8 cellular contexts compared by ENCODE assay signal in genomic region chr17:10156579-10157488, GRCh38. TPM values are rescaled to one million over a fixed set of nuclear protein-coding genes. Genes with fewer than 3 reads are reported as not detected.
DNase-seq lines count a peak whose midpoint lies in the region; ATAC-seq and TF ChIP-seq lines count a peak whose summit lies in the region.

No MANE protein-coding gene starts in this region.

- no peak overlapping the region for H3K4me2 ChIP-seq in H9 (ENCODE audit: insufficient read depth, insufficient read length, low read length)

- H3K79me2 ChIP-seq in H9 (ENCODE audit: insufficient read depth, low read length) = no peaks in the 10 kb centered on the region

- H2AFZ ChIP-seq in H9 (ENCODE audit: low read length) = no peak overlapping the region

- no peaks in the 10 kb centered on the region for H3K23me2 ChIP-seq in H9 (ENCODE audit: insufficient read length, low read depth, low read length, poor library complexity, severe bottlenecking)

- no peaks in the 10 kb centered on the region for H3K9me3 ChIP-seq in H9 (ENCODE audit: control insufficient read depth, low read depth, low read length)
- no peaks in the 10 kb centered on the region for H3K9me3 ChIP-seq in upper lobe of right lung

- no peak overlapping the region for H3K56ac ChIP-seq in H9 (ENCODE audit: insufficient read length, low read depth, low read length)

- no peak overlapping the region for H3K4me3 Mint-ChIP-seq in H9

- no peaks in the 10 kb centered on the region for H3K36me3 Mint-ChIP-seq in H9 (ENCODE audit: insufficient read depth in 1 of 3, low read depth in 3 of 3)

- H3K4me1 Mint-ChIP-seq in H9 = peaks cover 0 to 5% of the 10 kb centered on the region in 2 experiments; a peak in 2 of 4 replicates

- H4K20me1 ChIP-seq in H9 (ENCODE audit: control insufficient read depth, insufficient read depth, insufficient read length) = no peaks in the 10 kb centered on the region

- intact Hi-C loops in upper lobe of right lung (cut with DNase I) = no loop called here

- H3K27me3 Mint-ChIP-seq in H9 (ENCODE audit: low read depth) = peaks cover 2% of the 10 kb centered on the region; the same call in 1 of the 2 replicates

- no peak overlapping the region for H3K27ac ChIP-seq in H9 (ENCODE audit: insufficient read length, low read depth, low read length)
- peak overlapping the region; percentile 73 for H3K27ac ChIP-seq in upper lobe of right lung

- no peak overlapping the region for H2BK12ac ChIP-seq in H9 (ENCODE audit: insufficient read length, low read depth, low read length)

- H3K14ac ChIP-seq in H9 (ENCODE audit: insufficient read depth, low read length) = no peak overlapping the region

- H3K4me1 ChIP-seq in H9 (ENCODE audit: insufficient read depth, low read length) (no peaks in the 10 kb centered on the region), upper lobe of right lung (peaks cover 10% of the 10 kb centered on the region)

- no peak overlapping the region for H4K8ac ChIP-seq in H9 (replicated peaks; ENCODE audit: insufficient read length, low read depth, low read length)

- H3K27me3 ChIP-seq in H9 (ENCODE audit: insufficient read depth, low read length) (no peaks in the 10 kb centered on the region), upper lobe of right lung (no peaks in the 10 kb centered on the region)

- H3K23ac ChIP-seq in H9 (ENCODE audit: insufficient read length, low read depth, low read length) = no peak overlapping the region

- ATAC-seq in GM18498 (IDR thresholded peaks at IDR 0.05; ENCODE audit: unreplicated experiment) (peak; percentile 81), left lobe of liver (peak; percentile 51), upper lobe of right lung (peak; percentile 93), HG02840 (IDR thresholded peaks at IDR 0.05; ENCODE audit: low FRiP score, unreplicated experiment) (no peak)

- no peaks in the 10 kb centered on the region for H3K79me1 ChIP-seq in H9 (ENCODE audit: insufficient read depth, low read depth, low read length, poor library complexity, severe bottlenecking)

- no peak overlapping the region for H3K18ac ChIP-seq in H9 (ENCODE audit: insufficient read length, low read depth, low read length)

- peak overlapping the region; percentile 65 for H4K91ac ChIP-seq in H9 (ENCODE audit: insufficient read length, low read depth, low read length)

- peak overlapping the region in 1 of 3 experiments; percentile 86; a peak in 2 of 7 replicates for H3K27ac Mint-ChIP-seq in H9

- TF ChIP-seq CTCF in H9 (conservative IDR thresholded peaks at IDR 0.05) (no peak), upper lobe of right lung (IDR thresholded peaks at IDR 0.05) (no peak)

- H3T11ph ChIP-seq in H9 (ENCODE audit: low read length) = no peak overlapping the region

- no peak overlapping the region for H4K5ac ChIP-seq in H9 (ENCODE audit: insufficient read length, low read depth, low read length)

- no peak overlapping the region for H2BK5ac ChIP-seq in H9 (ENCODE audit: insufficient read length, low read length)

- no peak overlapping the region for H2BK120ac ChIP-seq in H9 (ENCODE audit: low read depth, low read length, poor library complexity, severe bottlenecking)

- DNase-seq in H9 = no peak
- DNase-seq in NOMO-1 treated with dmso at 0.1 percent for 144 hours (lab: John Stamatoyannopoulos, UW; ENCODE audit: unreplicated experiment) = peak; percentile 88
- DNase-seq in left lobe of liver (ENCODE audit: low spot score) = no peak
- peak; percentile 81 for DNase-seq in upper lobe of right lung
- DNase-seq in SHP77 (lab: John Stamatoyannopoulos, UW) = no peak
- no peak for DNase-seq in ecto neural progenitor cell (ENCODE audit: low spot score)

- no peak overlapping the region for H3K9ac ChIP-seq in H9 (ENCODE audit: extremely low read depth, insufficient read length, low read length)

- H2BK15ac ChIP-seq in H9 (ENCODE audit: low read depth, low read length) = no peak overlapping the region

- no peak overlapping the region for H3K4me3 ChIP-seq in upper lobe of right lung

- no CpG with 5 or more reads among the region's 14 CpGs for WGBS in H9 (ENCODE audit: extremely low coverage, insufficient read length, low lambda C conversion rate)

- H3K9me3 Mint-ChIP-seq in H9 = no peaks in the 10 kb centered on the region

- H2AK5ac ChIP-seq in H9 (ENCODE audit: insufficient read length, low read length) = peak overlapping the region; percentile 10

- H3K36me3 ChIP-seq in upper lobe of right lung = no peaks in the 10 kb centered on the region

- H2BK20ac ChIP-seq in H9 (ENCODE audit: low read depth, low read length, poor library complexity, severe bottlenecking) = no peak overlapping the region

- no peak overlapping the region for H3K4ac ChIP-seq in H9 (ENCODE audit: low read depth, low read length)

RNA-seq across cellular contexts. Expression of gene GAS7, which starts 41.6 kb away (rescaled TPM):
- total RNA-seq in H9 (2021) = 4.8 and 6.0 TPM in 2 replicates
- total RNA-seq in left lobe of liver = 2.4 TPM
- total RNA-seq in upper lobe of right lung = 50.6 TPM

Comparison
In these comparisons a context has a peak if more than half of its experiments do, and no peak if none do; other contexts are left out.
1. DNase-seq: peak in NOMO-1 treated with dmso at 0.1 percent for 144 hours (single experiment) and upper lobe of right lung (single experiment); none in H9 (single experiment), left lobe of liver (single experiment), SHP77 (0 of 2) and ecto neural progenitor cell (single experiment).